1 cellular context compared by ENCODE assay signal in the genomic region with DNA sequence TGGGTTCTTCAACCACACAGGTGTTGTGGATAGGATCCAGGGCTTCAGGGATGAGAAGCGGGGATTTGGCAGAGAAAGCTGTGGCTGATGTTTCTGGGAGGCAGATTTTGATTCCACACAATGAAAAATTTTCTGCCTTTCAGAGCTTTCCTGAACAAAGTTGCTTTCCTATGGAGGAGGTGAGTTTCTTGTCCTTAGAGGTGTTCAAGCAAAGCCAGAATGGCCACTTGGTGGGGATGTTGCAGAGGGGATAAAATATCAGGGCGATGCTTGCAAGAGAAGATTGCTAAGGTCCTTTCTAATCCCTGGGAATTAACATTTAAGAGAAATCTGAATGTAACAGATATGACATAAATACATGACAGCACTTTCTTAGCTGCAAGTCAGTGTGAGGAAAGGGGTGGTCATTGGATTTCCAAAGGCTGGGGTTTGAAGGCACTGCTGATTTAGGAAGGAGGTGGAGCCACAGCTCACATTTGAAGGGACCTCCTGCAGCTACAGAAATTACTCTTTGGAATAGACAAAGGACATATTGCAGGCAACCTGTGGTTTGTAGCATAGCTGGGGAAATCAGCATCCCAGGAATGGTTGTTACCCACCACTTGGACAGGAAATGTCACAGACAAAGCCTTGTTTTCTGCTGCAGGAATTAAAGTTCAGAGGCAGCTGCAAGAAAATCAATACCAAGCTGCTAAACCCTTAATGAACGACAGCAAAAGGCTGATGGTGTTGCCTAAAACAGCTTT.
TF ChIP-seq lines count a peak whose summit lies in the region.

No MANE protein-coding gene starts in this region.

TF ChIP-seq in H1, 55 proteins besides CTCF, POLR2A, EP300 and RAD21 (continued from another document):
- TF ChIP-seq SAP30 (IDR thresholded peaks at IDR 0.05; ENCODE audit: insufficient read depth, insufficient replicate concordance, low read length): no peak
